9 cellular contexts compared by ENCODE assay signal in genomic region chr9:68584110-68585033, GRCh38. TPM values are rescaled to one million over a fixed set of nuclear protein-coding genes. Genes with fewer than 3 reads are reported as not detected.
DNase-seq lines count a peak whose midpoint lies in the region; FAIRE-seq and TF ChIP-seq lines count a peak whose summit lies in the region.
"Had no signal": no experiment of that assay in that cellular context is flagged by ENCODE, and none has a peak within 500 bp of the region (broad histone marks: within the 10 kb centered on the region; RNA-seq: fewer than 3 reads in every experiment).

No MANE protein-coding gene starts in this region.

- H3K4me3 Mint-ChIP-seq in H9: peak overlapping the region in 1 of 2 experiments; percentile 39; a peak in 3 of 5 replicates
- H3K4me3 Mint-ChIP-seq in osteocyte (ENCODE audit: unreplicated experiment): no peak overlapping the region

- H2BK5ac ChIP-seq in H9 (ENCODE audit: insufficient read length, low read length): peak overlapping the region; percentile 46

- H4K20me1 ChIP-seq in H9 (ENCODE audit: control insufficient read depth, insufficient read depth, insufficient read length): no peaks in the 10 kb centered on the region

- no peak overlapping the region for H2BK12ac ChIP-seq in H9 (ENCODE audit: insufficient read length, low read depth, low read length)

- H3K27ac Mint-ChIP-seq in H9 (no peak overlapping the region), osteocyte (ENCODE audit: unreplicated experiment) (no peak overlapping the region)

- H2BK15ac ChIP-seq in H9 (ENCODE audit: low read depth, low read length): no peak overlapping the region

- WGBS in H9 (ENCODE audit: extremely low coverage, insufficient read length, low lambda C conversion rate): no CpG with 5 or more reads among the region's 16 CpGs

- H3K4me2 ChIP-seq in H9 (ENCODE audit: insufficient read depth, insufficient read length, low read length): peak overlapping the region; percentile 31

- H3K9me3 Mint-ChIP-seq in H9 (peaks cover 7 to 18% of the 10 kb centered on the region in 2 experiments), osteocyte (ENCODE audit: unreplicated experiment) (peaks cover 8% of the 10 kb centered on the region)

- TF ChIP-seq CTCF in H9 (conservative IDR thresholded peaks at IDR 0.05) (peak; percentile 99), osteocyte (IDR thresholded peaks at IDR 0.05) (peak; percentile 93), tibial artery (IDR thresholded peaks at IDR 0.05) (peak; percentile 97 to 98)

- peak overlapping the region; percentile 57 for H3K18ac ChIP-seq in H9 (ENCODE audit: insufficient read length, low read depth, low read length)

- intact Hi-C loops in tibial artery (cut with DNase I; ENCODE audit: low total_unique reads): loop anchor here (5.0 to 10.0 kb wide), 4 partner anchors 120 to 440 kb away; partner anchors contain the start of gene PIP5K1B

- no peaks in the 10 kb centered on the region for H3K79me1 ChIP-seq in H9 (ENCODE audit: insufficient read depth, low read depth, low read length, poor library complexity, severe bottlenecking)

- no peaks in the 10 kb centered on the region for H3K79me2 ChIP-seq in H9 (ENCODE audit: insufficient read depth, low read length)

- H3K27me3 Mint-ChIP-seq in H9 (ENCODE audit: low read depth) (peaks cover 35% of the 10 kb centered on the region), osteocyte (ENCODE audit: unreplicated experiment) (peaks cover 5% of the 10 kb centered on the region)

- no peak overlapping the region for H2BK20ac ChIP-seq in H9 (ENCODE audit: low read depth, low read length, poor library complexity, severe bottlenecking)

- no peak overlapping the region for H3K4ac ChIP-seq in H9 (ENCODE audit: low read depth, low read length)

- H3K4me3 ChIP-seq in MG63 (no peak overlapping the region), tibial artery (no peak overlapping the region)
- H3K4me3 ChIP-seq: skin epidermis had no signal

- H4K91ac ChIP-seq in H9 (ENCODE audit: insufficient read length, low read depth, low read length): no peak overlapping the region

- H3T11ph ChIP-seq in H9 (ENCODE audit: low read length): peak overlapping the region; percentile 53

- no peak overlapping the region for H3K14ac ChIP-seq in H9 (ENCODE audit: insufficient read depth, low read length)

- no peaks in the 10 kb centered on the region for H3K36me3 ChIP-seq in MG63
- no peaks in the 10 kb centered on the region for H3K36me3 ChIP-seq in tibial artery

- no peak overlapping the region for H2AK5ac ChIP-seq in H9 (ENCODE audit: insufficient read length, low read length)

- no peak overlapping the region for H3K9ac ChIP-seq in H9 (ENCODE audit: extremely low read depth, insufficient read length, low read length)

- peak; percentile 84 for DNase-seq in H9
- peak; percentile 62 for DNase-seq in MG63
- DNase-seq in SHP77 treated with DMSO at 0.1 percent for 48 hours (lab: John Stamatoyannopoulos, UW): peak; percentile 40
- DNase-seq in activated effector memory CD4-positive, alpha-beta T cell treated with Interleukin-2 at 50 U/mL for 16 hours: peak; percentile 59
- DNase-seq in frontal cortex (ENCODE audit: low spot score in 2 of 2): peak in 1 of 2 donors; percentile 71
- no peak for DNase-seq in osteocyte (ENCODE audit: extremely low spot score, unreplicated experiment)
- DNase-seq in tibial artery: peak; percentile 72 to 86

- H3K36me3 Mint-ChIP-seq in H9 (ENCODE audit: insufficient read depth in 1 of 3, low read depth in 3 of 3) (no peaks in the 10 kb centered on the region; a peak in 1 of 7 replicates), osteocyte (ENCODE audit: unreplicated experiment) (no peaks in the 10 kb centered on the region)

- FAIRE-seq in G401.6 (lab: Jason Lieb, UNC) (peak; percentile 94), frontal cortex (lab: Jason Lieb, UNC) (peak; percentile 68)

- no peak overlapping the region for H2BK120ac ChIP-seq in H9 (ENCODE audit: low read depth, low read length, poor library complexity, severe bottlenecking)

- H3K27me3 ChIP-seq in H9 (ENCODE audit: insufficient read depth, low read length) (no peaks in the 10 kb centered on the region), MG63 (no peaks in the 10 kb centered on the region), tibial artery (no peaks in the 10 kb centered on the region)

- no peak overlapping the region for H4K5ac ChIP-seq in H9 (ENCODE audit: insufficient read length, low read depth, low read length)

- no peak overlapping the region for H3K56ac ChIP-seq in H9 (ENCODE audit: insufficient read length, low read depth, low read length)

- H2AFZ ChIP-seq in H9 (ENCODE audit: low read length): peak overlapping the region; percentile 94

- H3K27ac ChIP-seq in H9 (ENCODE audit: insufficient read length, low read depth, low read length) (no peak overlapping the region), tibial artery (no peak overlapping the region)
- H3K27ac ChIP-seq: skin epidermis had no signal

- H3K4me1 ChIP-seq in H9 (ENCODE audit: insufficient read depth, low read length) (no peaks in the 10 kb centered on the region), tibial artery (no peaks in the 10 kb centered on the region)

- H4K8ac ChIP-seq in H9 (replicated peaks; ENCODE audit: insufficient read length, low read depth, low read length): no peak overlapping the region

- H3K23ac ChIP-seq in H9 (ENCODE audit: insufficient read length, low read depth, low read length): no peak overlapping the region

- H3K4me1 Mint-ChIP-seq in H9: peaks cover 7 to 11% of the 10 kb centered on the region in 2 experiments
- H3K4me1 Mint-ChIP-seq in osteocyte (ENCODE audit: unreplicated experiment): no peaks in the 10 kb centered on the region

- no peaks in the 10 kb centered on the region for H3K9me3 ChIP-seq in H9 (ENCODE audit: control insufficient read depth, low read depth, low read length)
- H3K9me3 ChIP-seq in MG63: no peaks in the 10 kb centered on the region
- no peaks in the 10 kb centered on the region for H3K9me3 ChIP-seq in tibial artery

- no peaks in the 10 kb centered on the region for H3K23me2 ChIP-seq in H9 (ENCODE audit: insufficient read length, low read depth, low read length, poor library complexity, severe bottlenecking)

RNA-seq across cellular contexts. Expression of gene TMEM252, which starts 43.7 kb away (rescaled TPM):
- total RNA-seq in H9 (2021) (not detected in 2 replicates), frontal cortex (not detected), osteocyte (not detected in 2 replicates)
- total RNA-seq in MG63 (2014; rRNA removed; shearing (Covaris generic); ENCODE audit: low replicate concordance): not detected in 2 replicates
